In the genomic region with DNA sequence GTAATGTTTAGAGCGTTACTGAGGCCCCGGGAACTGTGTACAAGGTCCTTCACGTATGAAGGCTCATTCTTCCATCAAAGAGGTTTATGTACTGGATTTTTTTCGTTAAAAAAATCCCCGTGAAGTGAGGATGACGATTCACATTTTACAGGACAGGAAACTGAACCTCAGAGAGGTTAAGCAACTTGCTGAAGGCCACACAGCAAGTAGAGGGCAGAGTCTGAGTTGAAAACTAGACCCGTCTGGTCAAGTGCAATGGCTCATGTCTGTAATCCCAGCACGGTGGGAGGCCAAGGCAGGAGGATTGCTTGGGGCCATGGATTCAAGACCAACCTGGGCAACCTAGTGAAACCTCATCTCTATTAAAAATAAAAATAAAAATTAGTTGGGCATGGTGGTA, we compare ENCODE assay signal across 26 cellular contexts.
"Had no signal": no experiment of that assay in that cellular context is flagged by ENCODE, and none has a peak within 500 bp of the region (broad histone marks: within the 10 kb centered on the region; RNA-seq: fewer than 3 reads in every experiment).

No MANE protein-coding gene starts in this region.

- H3K4me3 Mint-ChIP-seq: effector memory CD8-positive, alpha-beta T cell; memory B cell; natural killer cell treated with Interleukin-12 subunit alpha and Interleukin-12 subunit beta and Interleukin-15 and Interleukin-18, amount 100 ng/mL, for 72 hours; neural crest cell; stimulated activated naive CD8-positive, alpha-beta T cell treated with anti-CD3 and anti-CD28 coated beads, Interleukin-15, amount 100 ng/mL, for 72 hours had no signal

- H3K4me2 ChIP-seq: smooth muscle cell had no signal

- H3K4me1 Mint-ChIP-seq: memory B cell; stimulated activated naive CD8-positive, alpha-beta T cell treated with anti-CD3 and anti-CD28 coated beads, Interleukin-15, amount 100 ng/mL, for 72 hours had no signal

- H3K9me3 ChIP-seq: esophagus squamous epithelium, lower lobe of right lung, neutrophil, suprapubic skin, transverse colon, upper lobe of right lung, uterus had no signal

- H3K9ac ChIP-seq: parathyroid adenoma had no signal

- H3K27ac ChIP-seq: lower lobe of right lung, neutrophil, parathyroid adenoma, suprapubic skin, transverse colon, upper lobe of right lung, uterus had no signal

- H3K79me2 ChIP-seq: parathyroid adenoma had no signal

- ATAC-seq: effector memory CD8-positive, alpha-beta T cell; left ventricle myocardium superior; lower lobe of right lung; natural killer cell treated with Interleukin-12 subunit alpha and Interleukin-12 subunit beta and Interleukin-15 and Interleukin-18, amount 100 ng/mL, for 72 hours; sciatic nerve; stimulated activated naive CD8-positive, alpha-beta T cell treated with anti-CD3 and anti-CD28 coated beads, Interleukin-15, amount 100 ng/mL, for 72 hours had no signal

- H3K36me3 Mint-ChIP-seq: natural killer cell treated with Interleukin-12 subunit alpha and Interleukin-12 subunit beta and Interleukin-15 and Interleukin-18, amount 100 ng/mL, for 72 hours had no signal

- FAIRE-seq: endometrium had no signal

- H3K9me3 Mint-ChIP-seq: effector memory CD8-positive, alpha-beta T cell; memory B cell; natural killer cell treated with Interleukin-12 subunit alpha and Interleukin-12 subunit beta and Interleukin-15 and Interleukin-18, amount 100 ng/mL, for 72 hours; neural crest cell; stimulated activated naive CD8-positive, alpha-beta T cell treated with anti-CD3 and anti-CD28 coated beads, Interleukin-15, amount 100 ng/mL, for 72 hours had no signal

- H3K27me3 ChIP-seq: transverse colon had no signal

- DNase-seq: cortex of kidney; effector memory CD8-positive, alpha-beta T cell; erythroblast; esophagus squamous epithelium; foreskin melanocyte; left ventricle myocardium superior; lower lobe of right lung; stimulated activated CD4-positive, alpha-beta T cell treated with anti-CD3 and anti-CD28 coated beads, Interleukin-12 subunit alpha, Interleukin-12 subunit beta, amount 100 ng/mL, for 4 hours; stimulated activated CD4-positive, alpha-beta T cell treated with anti-CD3 and anti-CD28 coated beads, Interleukin-1b, Interleukin-23, amount 100 ng/mL, for 48 hours; stimulated activated CD4-positive, alpha-beta T cell treated with anti-CD3 and anti-CD28 coated beads, Interleukin-4, amount 100 ng/mL, for 1 hour; stimulated activated CD8-positive, alpha-beta memory T cell treated with anti-CD3 and anti-CD28 coated beads, Interleukin-4, amount 100 ng/mL, for 48 hours; stimulated activated naive CD4-positive, alpha-beta T cell; stimulated activated naive CD8-positive, alpha-beta T cell treated with anti-CD3 and anti-CD28 coated beads, Interleukin-15, amount 100 ng/mL, for 72 hours; transverse colon; upper lobe of right lung; uterus had no signal

- H3K4me3 ChIP-seq: esophagus squamous epithelium, lower lobe of right lung, smooth muscle cell, suprapubic skin, transverse colon, upper lobe of right lung, uterus had no signal

- H2AFZ ChIP-seq: parathyroid adenoma had no signal

- H3K27ac Mint-ChIP-seq: effector memory CD8-positive, alpha-beta T cell; memory B cell; natural killer cell treated with Interleukin-12 subunit alpha and Interleukin-12 subunit beta and Interleukin-15 and Interleukin-18, amount 100 ng/mL, for 72 hours; progenitor cell of endocrine pancreas had no signal

- H3K4me1 ChIP-seq: parathyroid adenoma, transverse colon, uterus had no signal

- H3K36me3 ChIP-seq: esophagus squamous epithelium, lower lobe of right lung, neutrophil, suprapubic skin, transverse colon, upper lobe of right lung, uterus had no signal
